In genomic region chr5:29672678-29673077, GRCh38 we compare ENCODE assay signal across 15 cellular contexts.
DNase-seq lines count a peak whose midpoint lies in the region; TF ChIP-seq lines count a peak whose summit lies in the region.
"Had no signal": no experiment of that assay in that cellular context is flagged by ENCODE, and none has a peak within 500 bp of the region (broad histone marks: within the 10 kb centered on the region; RNA-seq: fewer than 3 reads in every experiment).

No MANE protein-coding gene starts in this region.

- DNase-seq in AG10803 (ENCODE audit: low read depth) (no peak), LNCaP clone FGC (ENCODE audit: low read depth) (peak; percentile 46), left kidney (ENCODE audit: low read depth, low spot score) (peak; percentile 23), dedifferentiated amniotic fluid mesenchymal stem cell (ENCODE audit: extremely low spot score) (no peak), SK-N-DZ (ENCODE audit: low spot score) (no peak)
- DNase-seq: BE2C; C1 segment of cervical spinal cord; CD4-positive, alpha-beta memory T cell; CD4-positive, CD25-positive, alpha-beta regulatory T cell; CD8-positive, alpha-beta memory T cell; COR-L47; DMS79 treated with DMSO at 0.1 percent for 48 hours; GF-D8 had no signal

- H3K4me3 ChIP-seq in AG10803 (ENCODE audit: low read length) (no peak overlapping the region), LNCaP clone FGC (ENCODE audit: low read depth, low read length) (no peak overlapping the region)
- H3K4me3 ChIP-seq: A549, BLaER1 had no signal

- TF ChIP-seq CTCF in AG10803 (conservative IDR thresholded peaks at IDR 0.05; ENCODE audit: low read length) (0 out of 2 replicates have a peak, but pooled peaks have one; percentile 5), LNCaP clone FGC (IDR thresholded peaks at IDR 0.05; ENCODE audit: control insufficient read depth, extremely low read depth, insufficient read depth) (no peak)

Comparison
In these comparisons a context has a peak if more than half of its experiments do, and no peak if none do; other contexts are left out.
1. DNase-seq: peak in LNCaP clone FGC (single experiment) and left kidney (single experiment); none in AG10803 (single experiment), dedifferentiated amniotic fluid mesenchymal stem cell (single experiment) and SK-N-DZ (single experiment).